8 cellular contexts compared by ENCODE assay signal in the genomic region with DNA sequence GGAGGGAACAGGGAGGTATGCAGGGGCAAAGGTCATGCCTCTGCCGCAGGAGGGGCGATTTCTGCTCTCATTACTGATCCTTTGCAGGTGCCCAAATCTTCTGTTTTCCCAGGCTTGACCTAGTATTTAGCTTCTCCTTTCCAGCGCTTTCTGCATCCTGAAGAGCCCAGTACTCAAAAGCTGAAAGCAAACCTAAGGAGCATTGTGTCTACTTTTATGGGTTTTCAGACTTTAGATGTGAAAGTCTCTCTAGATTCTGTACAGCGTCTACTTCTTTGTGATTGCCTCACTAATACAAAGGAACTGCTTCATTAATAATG. TPM values are rescaled to one million over a fixed set of nuclear protein-coding genes. Genes with fewer than 3 reads are reported as not detected.
DNase-seq lines count a peak whose midpoint lies in the region; ATAC-seq and TF ChIP-seq lines count a peak whose summit lies in the region.

No MANE protein-coding gene starts in this region.

- H3K27ac ChIP-seq in H9 (ENCODE audit: insufficient read length, low read depth, low read length) (no peak overlapping the region), right cardiac atrium (ENCODE audit: low read length) (peak overlapping the region; percentile 97), skin epidermis (peak overlapping the region; percentile 60 to 93 (median 89))

- no peak overlapping the region for H4K8ac ChIP-seq in H9 (replicated peaks; ENCODE audit: insufficient read length, low read depth, low read length)

- no peak overlapping the region for H3K4ac ChIP-seq in H9 (ENCODE audit: low read depth, low read length)

- H2BK12ac ChIP-seq in H9 (ENCODE audit: insufficient read length, low read depth, low read length): no peak overlapping the region

- H3K36me3 Mint-ChIP-seq in H9 (ENCODE audit: insufficient read depth in 1 of 3, low read depth in 3 of 3) (no peaks in the 10 kb centered on the region; a peak in 1 of 7 replicates), activated B cell treated with CpG ODN at 0.5 μM for 24 hours (ENCODE audit: low read depth) (peaks cover 17% of the 10 kb centered on the region)

- H3K56ac ChIP-seq in H9 (ENCODE audit: insufficient read length, low read depth, low read length): no peak overlapping the region

- peaks cover 5% of the 10 kb centered on the region; the same call in 1 of the 2 replicates for H3K79me2 ChIP-seq in H9 (ENCODE audit: insufficient read depth, low read length)

- DNase-seq in H9: no peak
- DNase-seq in activated B cell treated with CpG ODN at 0.5 μM for 24 hours: no peak
- no peak for DNase-seq in right cardiac atrium
- DNase-seq in NAMALWA (ENCODE audit: low spot score): no peak
- no peak for DNase-seq in NCI-H1092 treated with DMSO at 0.1 percent for 48 hours (lab: John Stamatoyannopoulos, UW)
- DNase-seq in NOMO-1 treated with DMSO at 0.1 percent for 48 hours (lab: John Stamatoyannopoulos, UW; ENCODE audit: unreplicated experiment): no peak
- DNase-seq in stimulated activated CD4-positive, alpha-beta T cell treated with anti-CD3 and anti-CD28 coated beads, Interleukin-4, amount 100 ng/mL, for 24 hours: no peak

- H3K9ac ChIP-seq in H9 (ENCODE audit: extremely low read depth, insufficient read length, low read length): peak overlapping the region; percentile 53

- H2BK20ac ChIP-seq in H9 (ENCODE audit: low read depth, low read length, poor library complexity, severe bottlenecking): no peak overlapping the region

- H3K4me3 Mint-ChIP-seq in H9 (peak overlapping the region; percentile 94 to 98), activated B cell treated with CpG ODN at 0.5 μM for 24 hours (peak overlapping the region; percentile 98)

- no peak overlapping the region for H2AK5ac ChIP-seq in H9 (ENCODE audit: insufficient read length, low read length)

- intact Hi-C loops in activated B cell treated with CpG ODN at 0.5 μM for 24 hours (cut with micrococcal nuclease) (loop anchor here (1.0 to 10.0 kb wide), 9 partner anchors 17 to 1121 kb away; partner anchors contain the start of genes ACTR1A, BTRC, CUEDC2 and FBXL15), right cardiac atrium (cut with DNase I) (no loop called here)

- H3K27me3 ChIP-seq in H9 (ENCODE audit: insufficient read depth, low read length): peaks cover 16% of the 10 kb centered on the region; the same call in 1 of the 2 replicates
- no peaks in the 10 kb centered on the region for H3K27me3 ChIP-seq in right cardiac atrium (ENCODE audit: control insufficient read depth, insufficient read depth)

- no peak overlapping the region for H3K23ac ChIP-seq in H9 (ENCODE audit: insufficient read length, low read depth, low read length)

- no peak overlapping the region for H2AFZ ChIP-seq in H9 (ENCODE audit: low read length)

- H3K4me3 ChIP-seq in right cardiac atrium (ENCODE audit: low read length): peak overlapping the region; percentile 91
- H3K4me3 ChIP-seq in skin epidermis: peak overlapping the region; percentile 59 to 96 (median 79)

- H3K23me2 ChIP-seq in H9 (ENCODE audit: insufficient read length, low read depth, low read length, poor library complexity, severe bottlenecking): peaks cover 11% of the 10 kb centered on the region

- no peak overlapping the region for H4K91ac ChIP-seq in H9 (ENCODE audit: insufficient read length, low read depth, low read length)

- CTCF ChIA-PET in activated B cell treated with CpG ODN at 0.5 μM for 24 hours (lab: Charles Lee): interaction anchor here (0.6 to 7.5 kb wide), 3 partner anchors 15 to 1123 kb away, joined by 3 to 50 read pairs (median 3); no protein-coding TSS in a partner anchor

- H3K14ac ChIP-seq in H9 (ENCODE audit: insufficient read depth, low read length): no peak overlapping the region

- no peak for TF ChIP-seq CTCF in H9 (conservative IDR thresholded peaks at IDR 0.05)
- TF ChIP-seq CTCF in activated B cell treated with CpG ODN at 0.5 μM for 24 hours (IDR thresholded peaks at IDR 0.05): no peak

- no peak overlapping the region for H3T11ph ChIP-seq in H9 (ENCODE audit: low read length)

- no peak overlapping the region for H4K5ac ChIP-seq in H9 (ENCODE audit: insufficient read length, low read depth, low read length)

- H3K79me1 ChIP-seq in H9 (ENCODE audit: insufficient read depth, low read depth, low read length, poor library complexity, severe bottlenecking): peaks cover 2% of the 10 kb centered on the region

- H3K9me3 ChIP-seq in H9 (ENCODE audit: control insufficient read depth, low read depth, low read length) (no peaks in the 10 kb centered on the region), right cardiac atrium (ENCODE audit: control insufficient read depth, low read length) (no peaks in the 10 kb centered on the region)

- POLR2A ChIA-PET in activated B cell treated with CpG ODN at 0.5 μM for 24 hours (lab: Charles Lee): interaction anchor here (0.8 to 2.5 kb wide), 10 partner anchors 8 to 401 kb away, joined by 3 to 21 read pairs (median 4); partner anchors contain the start of genes ACTR1A and NFKB2

- H3K27ac Mint-ChIP-seq in H9 (peak overlapping the region; percentile 79 to 94 (median 90); a peak in 5 of 7 replicates), activated B cell treated with CpG ODN at 0.5 μM for 24 hours (peak overlapping the region; percentile 91)

- no peak overlapping the region for H3K18ac ChIP-seq in H9 (ENCODE audit: insufficient read length, low read depth, low read length)

- peak overlapping the region; percentile 88 for H3K4me2 ChIP-seq in H9 (ENCODE audit: insufficient read depth, insufficient read length, low read length)

- no CpG with 5 or more reads among the region's 4 CpGs for WGBS in H9 (ENCODE audit: extremely low coverage, insufficient read length, low lambda C conversion rate)
- WGBS in right cardiac atrium: under 1% methylated on average over 4 of the region's 4 CpGs

- H4K20me1 ChIP-seq in H9 (ENCODE audit: control insufficient read depth, insufficient read depth, insufficient read length): no peaks in the 10 kb centered on the region

- peaks cover 25 to 31% of the 10 kb centered on the region in 2 experiments for H3K4me1 Mint-ChIP-seq in H9
- H3K4me1 Mint-ChIP-seq in activated B cell treated with CpG ODN at 0.5 μM for 24 hours: peaks cover 56% of the 10 kb centered on the region

- H3K4me1 ChIP-seq in H9 (ENCODE audit: insufficient read depth, low read length) (no peaks in the 10 kb centered on the region), right cardiac atrium (ENCODE audit: control insufficient read depth, insufficient read depth, low read length) (peaks cover 10% of the 10 kb centered on the region)

- H2BK5ac ChIP-seq in H9 (ENCODE audit: insufficient read length, low read length): no peak overlapping the region

- H2BK120ac ChIP-seq in H9 (ENCODE audit: low read depth, low read length, poor library complexity, severe bottlenecking): no peak overlapping the region

- H3K27me3 Mint-ChIP-seq in H9 (ENCODE audit: low read depth): peaks cover 33% of the 10 kb centered on the region
- peaks cover 19% of the 10 kb centered on the region for H3K27me3 Mint-ChIP-seq in activated B cell treated with CpG ODN at 0.5 μM for 24 hours

- no peak overlapping the region for H2BK15ac ChIP-seq in H9 (ENCODE audit: low read depth, low read length)

- ATAC-seq in activated B cell treated with CpG ODN at 0.5 μM for 24 hours (ENCODE audit: low read depth): no peak
- no peak for ATAC-seq in right cardiac atrium

- no peaks in the 10 kb centered on the region for H3K9me3 Mint-ChIP-seq in H9
- H3K9me3 Mint-ChIP-seq in activated B cell treated with CpG ODN at 0.5 μM for 24 hours: no peaks in the 10 kb centered on the region

RNA-seq across cellular contexts. Expression of gene GBF1, which starts 0.6 kb away (rescaled TPM):
- total RNA-seq in H9 (2021) (23.5 and 23.7 TPM in 2 replicates), activated B cell treated with CpG ODN at 0.5 μM for 24 hours (40.8 and 44.3 TPM in 2 replicates), right cardiac atrium (10 to 100 TPM; 34.9 to 43.3 (median 36.9) TPM)
- polyA plus RNA-seq in right cardiac atrium: 17.2 TPM

RNA-seq across cellular contexts. Expression of gene PITX3, which starts 4.6 kb away (rescaled TPM):
- total RNA-seq in H9 (2021): not detected in 2 replicates
- not detected in 2 replicates for total RNA-seq in activated B cell treated with CpG ODN at 0.5 μM for 24 hours
- under 1 TPM; 0.25 to 0.82 (median 0.29) TPM for total RNA-seq in right cardiac atrium
- polyA plus RNA-seq in right cardiac atrium: 0.52 TPM

RNA-seq across cellular contexts. Expression of gene ELOVL3, which starts 19.8 kb away (rescaled TPM):
- not detected in 2 replicates for total RNA-seq in H9 (2021)
- total RNA-seq in activated B cell treated with CpG ODN at 0.5 μM for 24 hours: not detected in 2 replicates
- under 1 TPM; 0.17 to 0.56 (median 0.32) TPM for total RNA-seq in right cardiac atrium
- polyA plus RNA-seq in right cardiac atrium: 0.18 TPM
